In the genomic region with DNA sequence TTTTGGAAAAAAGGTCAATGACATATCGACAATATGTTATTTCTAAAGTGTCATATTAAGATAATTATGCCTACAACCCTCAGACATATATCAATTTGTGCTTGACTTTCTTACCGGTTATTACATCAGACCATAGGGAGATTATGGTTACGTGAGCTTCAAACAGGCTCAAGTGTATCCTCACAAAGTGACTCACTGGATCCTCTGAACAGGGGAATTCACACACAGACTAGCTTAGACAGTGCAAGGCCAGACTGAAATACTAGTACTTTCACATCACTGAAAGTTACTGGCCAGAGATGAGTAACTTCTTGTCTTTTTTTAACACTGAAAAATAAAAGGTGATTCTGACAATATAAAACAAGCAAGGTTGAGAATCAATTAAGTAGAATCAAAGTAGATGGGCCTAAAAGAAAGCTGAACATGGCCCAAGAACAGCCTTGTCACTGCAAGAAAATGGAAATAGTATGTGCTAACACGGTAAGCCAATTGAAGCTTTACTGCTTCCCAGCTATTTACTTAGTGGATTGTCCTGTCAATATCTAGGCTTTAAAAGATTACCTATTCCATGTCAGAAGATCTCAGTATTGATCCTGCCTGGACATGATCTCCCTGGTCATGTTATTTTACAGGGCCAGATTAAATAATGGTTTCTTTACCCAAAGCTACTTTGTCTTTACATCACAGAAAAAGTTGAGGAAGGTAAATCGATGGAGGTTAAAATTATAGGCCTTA, we compare ENCODE assay signal across 9 cellular contexts.
DNase-seq lines count a peak whose midpoint lies in the region; ATAC-seq, FAIRE-seq and TF ChIP-seq lines count a peak whose summit lies in the region.
"Had no signal": no experiment of that assay in that cellular context is flagged by ENCODE, and none has a peak within 500 bp of the region (broad histone marks: within the 10 kb centered on the region; RNA-seq: fewer than 3 reads in every experiment).

No MANE protein-coding gene starts in this region.

- peak; percentile 85 for ATAC-seq in GM19455 (IDR thresholded peaks at IDR 0.05; ENCODE audit: unreplicated experiment)
- ATAC-seq in effector memory CD8-positive, alpha-beta T cell (replicated peaks), result no peak

- no peaks in the 10 kb centered on the region for H3K36me3 ChIP-seq in esophagus muscularis mucosa

- H3K4me3 Mint-ChIP-seq in effector memory CD8-positive, alpha-beta T cell, result no peak overlapping the region

- H3K9me3 Mint-ChIP-seq in effector memory CD8-positive, alpha-beta T cell, result no peaks in the 10 kb centered on the region

- H3K27ac ChIP-seq in esophagus muscularis mucosa (replicated peaks in 1 of 4), result no peak overlapping the region

- H3K4me1 Mint-ChIP-seq in effector memory CD8-positive, alpha-beta T cell (ENCODE audit: low read depth in 2 of 2), result no peaks in the 10 kb centered on the region

- H3K4me3 ChIP-seq in esophagus muscularis mucosa, result no peak overlapping the region

- no peak for TF ChIP-seq CTCF in esophagus muscularis mucosa (IDR thresholded peaks at IDR 0.05)

- TF ChIP-seq POLR2A in esophagus muscularis mucosa (IDR thresholded peaks at IDR 0.05; ENCODE audit: low read depth), result no peak

- no peaks in the 10 kb centered on the region for H3K27me3 ChIP-seq in esophagus muscularis mucosa

- no peak for TF ChIP-seq EP300 in esophagus muscularis mucosa (IDR thresholded peaks at IDR 0.05)

- WGBS in esophagus muscularis mucosa, result 90% methylated on average over 5 of the region's 5 CpGs

- intact Hi-C loops in esophagus muscularis mucosa (cut with DNase I), result no loop called here

- no peak overlapping the region for H3K27ac Mint-ChIP-seq in effector memory CD8-positive, alpha-beta T cell

- no peaks in the 10 kb centered on the region for H3K9me3 ChIP-seq in esophagus muscularis mucosa
- H3K9me3 ChIP-seq: Caco-2 had no signal

- H3K27me3 Mint-ChIP-seq in effector memory CD8-positive, alpha-beta T cell, result no peaks in the 10 kb centered on the region

- peak; percentile 34 for FAIRE-seq in A204.1 (lab: Jason Lieb, UNC)

- H3K4me1 ChIP-seq in esophagus muscularis mucosa, result peaks cover 0 to 7% (median 0%) of the 10 kb centered on the region in 4 donors
- H3K4me1 ChIP-seq: Caco-2 had no signal

- H3K36me3 Mint-ChIP-seq in effector memory CD8-positive, alpha-beta T cell (ENCODE audit: insufficient read depth), result no peaks in the 10 kb centered on the region

- peak; percentile 85 for DNase-seq in LHCN-M2 (ENCODE audit: low read depth)
- peak; percentile 61 for DNase-seq in fibroblast of gingiva (ENCODE audit: low read depth)
- DNase-seq in esophagus muscularis mucosa (ENCODE audit: extremely low spot score), result no peak
- no peak for DNase-seq in medulla oblongata (ENCODE audit: extremely low spot score)
- no peak for DNase-seq in effector memory CD8-positive, alpha-beta T cell
- no peak for DNase-seq in effector CD4-positive, alpha-beta T cell
- DNase-seq: Caco-2 had no signal

Comparison
In these comparisons a context has a peak if more than half of its experiments do, and no peak if none do; other contexts are left out.
1. DNase-seq: peak in LHCN-M2 (single experiment) and fibroblast of gingiva (single experiment); none in esophagus muscularis mucosa (single experiment), medulla oblongata (single experiment), effector memory CD8-positive, alpha-beta T cell (0 of 3) and effector CD4-positive, alpha-beta T cell (single experiment).